34 cellular contexts compared by ENCODE assay signal in the genomic region with DNA sequence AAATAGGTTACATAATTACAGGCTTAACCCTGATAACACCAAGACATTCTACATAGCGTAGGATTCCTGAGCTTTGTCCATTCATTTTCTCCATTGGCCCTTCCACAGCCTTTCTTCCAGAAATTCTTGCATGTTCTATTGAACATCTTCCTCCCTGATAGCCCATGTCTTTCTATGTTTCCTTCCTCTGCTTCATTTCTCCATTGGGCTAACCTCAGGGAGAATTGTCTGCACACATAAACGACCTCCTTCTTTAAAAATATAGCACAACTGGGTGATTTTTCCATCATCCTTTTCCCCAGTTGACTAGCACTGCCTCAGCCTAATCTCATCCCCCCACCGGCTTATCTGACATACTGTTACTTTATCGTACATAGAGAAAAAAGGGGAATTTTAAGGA.
"Had no signal": no experiment of that assay in that cellular context is flagged by ENCODE, and none has a peak within 500 bp of the region (broad histone marks: within the 10 kb centered on the region; RNA-seq: fewer than 3 reads in every experiment).

No MANE protein-coding gene starts in this region.

- DNase-seq: Karpas-422, Kasumi-1, MG63, MM.1S, MV-4-11, NCI-H1048, NCI-H1092, NCI-H1092 treated with DMSO at 0.1 percent for 48 hours, NCI-H1105, NCI-H1105 treated with DMSO at 0.1 percent for 48 hours, NCI-H1417, NCI-H1417 treated with DMSO at 0.1 percent for 48 hours, NCI-H1436, NCI-H1436 treated with DMSO at 0.1 percent for 48 hours, NCI-H146, NCI-H1694, NCI-H1694 treated with DMSO at 0.1 percent for 48 hours, NCI-H187, NCI-H187 treated with DMSO at 0.1 percent for 48 hours, NCI-H1930, NCI-H2029, NCI-H2029 treated with DMSO at 0.1 percent for 48 hours, NCI-H2081, NCI-H2081 treated with DMSO at 0.1 percent for 48 hours, NCI-H2107, NCI-H2171, NCI-H2171 treated with DMSO at 0.1 percent for 48 hours, NCI-H2227 treated with DMSO at 0.1 percent for 48 hours, NCI-H226, NCI-H345, NCI-H446, NCI-H446 treated with DMSO at 0.1 percent for 48 hours, NCI-H510A, NCI-H510A treated with DMSO at 0.1 percent for 48 hours had no signal

- H3K36me3 ChIP-seq: MG63 had no signal

- H3K4me3 ChIP-seq: MG63 had no signal

- H3K9me3 ChIP-seq: MG63 had no signal
